In the genomic region with DNA sequence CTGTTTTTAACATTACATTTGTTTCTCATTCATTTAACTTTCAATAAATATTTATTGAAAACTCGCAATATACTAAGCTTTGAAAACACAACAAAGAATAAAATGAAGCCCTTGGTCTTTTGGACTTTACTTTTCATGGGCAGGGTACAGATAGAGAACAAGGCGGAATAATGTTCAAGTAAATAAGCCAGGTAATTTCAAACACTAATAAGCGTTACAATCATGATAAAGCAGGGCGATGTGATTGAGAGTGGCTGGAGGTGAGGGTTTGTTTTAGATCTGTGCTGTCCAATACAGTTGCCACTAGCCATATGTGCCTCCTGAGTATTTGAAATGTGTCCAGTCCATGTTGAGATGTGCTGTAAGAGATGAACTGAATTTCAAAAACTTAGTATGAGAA, we compare ENCODE assay signal across 26 cellular contexts.
"Had no signal": no experiment of that assay in that cellular context is flagged by ENCODE, and none has a peak within 500 bp of the region (broad histone marks: within the 10 kb centered on the region; RNA-seq: fewer than 3 reads in every experiment).

No MANE protein-coding gene starts in this region.

- ATAC-seq: activated T-helper 17 cell treated with anti-CD3 and anti-CD28 coated beads, Interleukin-2, amount 50 U/mL, for 72 hours; PC-3 had no signal

- H3K9me3 ChIP-seq: MG63 had no signal

- DNase-seq: activated CD4-positive, alpha-beta memory T cell treated with anti-CD3 and anti-CD28 coated beads for 36 hours; activated CD4-positive, alpha-beta T cell treated with anti-CD3 and anti-CD28 coated beads, Interleukin-2, amount 10 ng/mL, durations not matched to agents 7 days and 5 days; activated CD4-positive, CD25-positive, alpha-beta regulatory T cell; activated gamma-delta T cell; activated naive CD4-positive, alpha-beta T cell treated with anti-CD3 and anti-CD28 coated beads, Interleukin-2, amount 10 ng/mL, durations not matched to agents 7 days and 5 days; activated naive CD8-positive, alpha-beta T cell treated with anti-CD3 and anti-CD28 coated beads, Interleukin-2, amount 10 ng/mL, durations not matched to agents 7 days and 5 days; activated T-cell treated with anti-CD3 and anti-CD28 coated beads for 4 hours; activated T-cell treated with anti-CD3 and anti-CD28 coated beads, Interleukin-2, amount 50 U/mL, for 48 hours; aorta; MG63; MV-4-11; NCI-H1092 treated with DMSO at 0.1 percent for 48 hours; NCI-H1417 treated with DMSO at 0.1 percent for 48 hours; NCI-H1694; NCI-H2029; NCI-H2107; NCI-H345; NCI-H510A; NCI-H526 treated with DMSO at 0.1 percent for 48 hours; NK-92 treated with Interleukin-12 subunit alpha and Interleukin-12 subunit beta, amount 100 ng/mL, for 24 hours; PC-3; SIG-M5; T-helper 1 cell had no signal

- H3K36me3 ChIP-seq: MG63 had no signal

- H3K27ac ChIP-seq: KMS-11, VCaP had no signal

- H3K4me2 ChIP-seq: KMS-11 had no signal

- H3K9ac ChIP-seq: KMS-11 had no signal

- H3K27me3 ChIP-seq: MG63 had no signal

- H3K4me3 ChIP-seq: MG63 had no signal
